In the genomic region with DNA sequence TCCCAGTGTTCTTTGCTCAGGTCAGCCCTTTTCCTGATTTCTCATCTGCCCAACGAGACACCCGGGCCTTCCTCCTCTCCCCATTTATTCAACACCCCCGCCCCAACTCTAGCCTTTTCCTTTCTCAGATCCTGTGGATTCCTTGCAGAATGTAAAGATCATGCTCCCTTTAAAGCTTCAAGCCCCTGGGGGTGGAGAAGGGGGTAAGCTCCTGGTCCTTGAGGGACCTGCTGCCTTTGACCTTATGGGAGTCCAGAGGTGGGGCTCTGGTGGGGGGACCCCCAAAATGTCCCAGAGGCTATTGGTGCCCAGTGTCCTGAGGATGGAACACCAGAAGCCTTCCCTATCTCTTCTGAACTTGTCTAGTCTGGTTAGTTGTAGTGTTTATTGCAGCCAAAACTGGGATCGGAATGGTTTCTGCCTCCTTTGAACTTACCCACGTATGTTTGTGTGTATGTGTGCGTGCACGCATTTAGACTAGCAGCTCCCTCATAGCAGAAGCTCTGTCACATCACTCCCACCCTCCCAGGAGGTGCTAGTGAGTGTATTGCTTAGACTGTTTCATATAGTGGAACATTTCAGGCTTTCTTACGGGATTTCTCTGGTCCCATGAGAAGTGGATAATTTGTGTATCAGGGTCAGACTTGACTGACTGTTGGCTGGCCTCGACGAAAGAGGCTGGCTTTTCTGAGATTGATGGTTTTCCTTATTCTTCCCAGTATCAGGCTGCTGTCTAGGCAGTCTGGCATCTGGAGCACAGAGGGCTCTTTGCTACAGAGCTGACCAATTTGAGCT, we compare ENCODE assay signal across 8 cellular contexts. TPM values are rescaled to one million over a fixed set of nuclear protein-coding genes. Genes with fewer than 3 reads are reported as not detected.
DNase-seq lines count a peak whose midpoint lies in the region; ATAC-seq and TF ChIP-seq lines count a peak whose summit lies in the region.

No MANE protein-coding gene starts in this region.

- peak overlapping the region; percentile 88 for H3K4me3 Mint-ChIP-seq in activated naive CD4-positive, alpha-beta T cell treated with anti-CD3 and anti-CD28 coated beads, Interleukin-2, amount 50 U/mL, for 24 hours

- no peak overlapping the region for H3K27ac ChIP-seq in iPS-20b (ENCODE audit: low read length)
- H3K27ac ChIP-seq in subcutaneous abdominal adipose tissue (ENCODE audit: low read depth, low read length): no peak overlapping the region

- H3K36me3 Mint-ChIP-seq in activated naive CD4-positive, alpha-beta T cell treated with anti-CD3 and anti-CD28 coated beads, Interleukin-2, amount 50 U/mL, for 24 hours: peaks cover 5% of the 10 kb centered on the region

- intact Hi-C loops in Right ventricle myocardium inferior (cut with DNase I) (loop anchor here (1.0 to 5.0 kb wide), 3 partner anchors 96 to 213 kb away; no protein-coding TSS in a partner anchor), left cardiac atrium (cut with DNase I) (loop anchor here in 1 of 2 donors (10.0 kb wide), 1 partner anchor 213 kb away; no protein-coding TSS in a partner anchor), mucosa of descending colon (cut with DNase I, micrococcal nuclease) (no loop called here)

- TF ChIP-seq CTCF in mucosa of descending colon (IDR thresholded peaks at IDR 0.05): no peak

- no peaks in the 10 kb centered on the region for H3K27me3 Mint-ChIP-seq in activated naive CD4-positive, alpha-beta T cell treated with anti-CD3 and anti-CD28 coated beads, Interleukin-2, amount 50 U/mL, for 24 hours

- H3K27me3 ChIP-seq in iPS-20b (ENCODE audit: insufficient read depth, low read length): peaks cover 69% of the 10 kb centered on the region
- no peaks in the 10 kb centered on the region for H3K27me3 ChIP-seq in subcutaneous abdominal adipose tissue (ENCODE audit: control insufficient read depth in 5 of 5, insufficient read depth in 4 of 5, low read length in 5 of 5)

- H3K36me3 ChIP-seq in iPS-20b (ENCODE audit: insufficient read depth, low read depth, low read length) (no peaks in the 10 kb centered on the region), subcutaneous abdominal adipose tissue (ENCODE audit: control insufficient read depth in 5 of 5, insufficient read depth in 5 of 5, low read length in 5 of 5) (peaks cover 0 to 4% (median 0%) of the 10 kb centered on the region in 5 donors), mucosa of descending colon (ENCODE audit: low read depth) (no peaks in the 10 kb centered on the region)

- no peak overlapping the region for H3K9ac ChIP-seq in iPS-20b (ENCODE audit: low read depth, low read length)
- H3K9ac ChIP-seq in subcutaneous abdominal adipose tissue (ENCODE audit: low read length in 5 of 5): peak overlapping the region in 3 of 5 donors; percentile 21 to 49 (median 26)

- DNase-seq in Right ventricle myocardium inferior (ENCODE audit: missing footprints) (no peak), left cardiac atrium (no peak), mucosa of descending colon (no peak), RPMI8226 (no peak), activated gamma-delta T cell treated with Interleukin-2 at 50 U/mL for 16 hours (no peak)

- H3K9me3 ChIP-seq in iPS-20b (ENCODE audit: insufficient read depth, low read depth, low read length): no peaks in the 10 kb centered on the region
- H3K9me3 ChIP-seq in subcutaneous abdominal adipose tissue (ENCODE audit: control insufficient read depth in 5 of 5, low read length in 5 of 5): no peaks in the 10 kb centered on the region
- H3K9me3 ChIP-seq in mucosa of descending colon: no peaks in the 10 kb centered on the region

- no peaks in the 10 kb centered on the region for H3K9me3 Mint-ChIP-seq in activated naive CD4-positive, alpha-beta T cell treated with anti-CD3 and anti-CD28 coated beads, Interleukin-2, amount 50 U/mL, for 24 hours

- ATAC-seq in Right ventricle myocardium inferior (peak; percentile 4), left cardiac atrium (no peak), mucosa of descending colon (no peak)

- peak overlapping the region; percentile 77; the same call in 1 of the 2 replicates for H3K4me3 ChIP-seq in iPS-20b (ENCODE audit: low read length)
- peak overlapping the region in 4 of 5 donors; percentile 40 to 83 (median 65) for H3K4me3 ChIP-seq in subcutaneous abdominal adipose tissue (ENCODE audit: low read depth in 1 of 5, low read length in 5 of 5)
- H3K4me3 ChIP-seq in mucosa of descending colon: no peak overlapping the region

- peaks cover 40% of the 10 kb centered on the region for H3K4me1 Mint-ChIP-seq in activated naive CD4-positive, alpha-beta T cell treated with anti-CD3 and anti-CD28 coated beads, Interleukin-2, amount 50 U/mL, for 24 hours

- peak overlapping the region; percentile 86 for H3K27ac Mint-ChIP-seq in activated naive CD4-positive, alpha-beta T cell treated with anti-CD3 and anti-CD28 coated beads, Interleukin-2, amount 50 U/mL, for 24 hours

- peaks cover 20% of the 10 kb centered on the region; the same call in 1 of the 2 replicates for H3K4me1 ChIP-seq in iPS-20b (ENCODE audit: insufficient read depth, low read length)
- peaks cover 2 to 37% (median 30%) of the 10 kb centered on the region in 5 donors for H3K4me1 ChIP-seq in subcutaneous abdominal adipose tissue (ENCODE audit: control insufficient read depth in 5 of 5, insufficient read depth in 5 of 5, low read length in 5 of 5)
- H3K4me1 ChIP-seq in mucosa of descending colon (ENCODE audit: low read depth): peaks cover 11% of the 10 kb centered on the region

RNA-seq across cellular contexts. Expression of a gene that starts 1.1 kb away (rescaled TPM):
- total RNA-seq in Right ventricle myocardium inferior (15.5 TPM), left cardiac atrium (10 to 100 TPM; 19.0 to 19.1 TPM), mucosa of descending colon (10 to 100 TPM; 38.5 to 51.5 (median 41.4) TPM)
